Comparison of ENCODE assay signal across 34 cellular contexts in genomic region chr2:107738268-107738667, GRCh38.
A peak's percentile ranks its signal among the peaks of the same experiment; 100 is the strongest.
DNase-seq lines count a peak whose midpoint lies in the region; ATAC-seq and TF ChIP-seq lines count a peak whose summit lies in the region.
"Had no signal": no experiment of that assay in that cellular context is flagged by ENCODE, and none has a peak within 500 bp of the region (broad histone marks: within the 10 kb centered on the region; RNA-seq: fewer than 3 reads in every experiment).

No MANE protein-coding gene starts in this region.

- H3K9me3 ChIP-seq in breast epithelium: no peaks in the 10 kb centered on the region
- H3K9me3 ChIP-seq in H9 (ENCODE audit: control insufficient read depth, low read depth, low read length): no peaks in the 10 kb centered on the region
- H3K9me3 ChIP-seq: BE2C, esophagus muscularis mucosa, heart left ventricle, Peyer's patch, tibial nerve had no signal

- H3K27me3 ChIP-seq in breast epithelium (no peaks in the 10 kb centered on the region), H9 (ENCODE audit: insufficient read depth, low read length) (no peaks in the 10 kb centered on the region)
- H3K27me3 ChIP-seq: BE2C, esophagus muscularis mucosa, foreskin keratinocyte, heart left ventricle, Peyer's patch, tibial nerve had no signal

- H3K79me1 ChIP-seq in H9 (ENCODE audit: insufficient read depth, low read depth, low read length, poor library complexity, severe bottlenecking): no peaks in the 10 kb centered on the region

- no peak for ATAC-seq in stimulated activated naive B cell treated with anti-CD40 and anti-IgM and Interleukin-4, amounts not matched to agents 10 μg/mL and 1 μg/mL and 100 μg/mL, for 72 hours (replicated peaks)
- ATAC-seq: activated naive CD8-positive, alpha-beta T cell treated with anti-CD3 and anti-CD28 coated beads, Interleukin-2, amount 50 U/mL, for 24 hours; effector memory CD8-positive, alpha-beta T cell; foreskin keratinocyte; heart left ventricle; HepG2; sciatic nerve had no signal

- no TSS peak for BruUV-seq in MCF 10A (replicated peaks; lab: Mats Ljungman, UMichigan)

- no peak for TF ChIP-seq POLR2A in breast epithelium (IDR thresholded peaks at IDR 0.05)

- H3K79me2 ChIP-seq in H9 (ENCODE audit: insufficient read depth, low read length): no peaks in the 10 kb centered on the region

- WGBS in H9 (ENCODE audit: extremely low coverage, insufficient read length, low lambda C conversion rate): no CpG with 5 or more reads among the region's 4 CpGs

- H3K56ac ChIP-seq in H9 (ENCODE audit: insufficient read length, low read depth, low read length): no peak overlapping the region

- H3T11ph ChIP-seq in H9 (ENCODE audit: low read length): no peak overlapping the region

- H3K4me3 ChIP-seq in breast epithelium: no peak overlapping the region
- H3K4me3 ChIP-seq: esophagus muscularis mucosa, heart left ventricle, Peyer's patch, tibial nerve had no signal

- H3K4me1 ChIP-seq in breast epithelium (no peaks in the 10 kb centered on the region), H9 (ENCODE audit: insufficient read depth, low read length) (no peaks in the 10 kb centered on the region)
- H3K4me1 ChIP-seq: BE2C, foreskin keratinocyte, heart left ventricle, Peyer's patch, tibial nerve had no signal

- no peaks in the 10 kb centered on the region for H3K36me3 ChIP-seq in breast epithelium
- H3K36me3 ChIP-seq: BE2C, esophagus muscularis mucosa, heart left ventricle, Peyer's patch, tibial nerve, WERI-Rb-1 had no signal

- H3K27me3 Mint-ChIP-seq in MCF 10A (ENCODE audit: insufficient read depth, unreplicated experiment): no peaks in the 10 kb centered on the region
- no peaks in the 10 kb centered on the region for H3K27me3 Mint-ChIP-seq in H9 (ENCODE audit: low read depth)
- H3K27me3 Mint-ChIP-seq in stimulated activated naive B cell treated with anti-CD40 and anti-IgM and Interleukin-4, amounts not matched to agents 10 μg/mL and 1 μg/mL and 100 μg/mL, for 72 hours: no peaks in the 10 kb centered on the region
- H3K27me3 Mint-ChIP-seq: activated naive CD8-positive, alpha-beta T cell treated with anti-CD3 and anti-CD28 coated beads, Interleukin-2, amount 50 U/mL, for 24 hours; effector memory CD8-positive, alpha-beta T cell had no signal

- H3K9ac ChIP-seq in H9 (ENCODE audit: extremely low read depth, insufficient read length, low read length): no peak overlapping the region

- peaks cover 21% of the 10 kb centered on the region for H3K4me1 Mint-ChIP-seq in MCF 10A (ENCODE audit: insufficient read depth, unreplicated experiment)
- H3K4me1 Mint-ChIP-seq in H9: peaks cover 0 to 2% of the 10 kb centered on the region in 2 experiments; a peak in 1 of 4 replicates
- H3K4me1 Mint-ChIP-seq in stimulated activated naive B cell treated with anti-CD40 and anti-IgM and Interleukin-4, amounts not matched to agents 10 μg/mL and 1 μg/mL and 100 μg/mL, for 72 hours: no peaks in the 10 kb centered on the region
- H3K4me1 Mint-ChIP-seq: activated CD4-positive, alpha-beta T cell treated with anti-CD3 and anti-CD28 coated beads, Interleukin-2, amount 10 ng/mL, durations not matched to agents 7 days and 5 days; activated naive CD8-positive, alpha-beta T cell treated with anti-CD3 and anti-CD28 coated beads, Interleukin-2, amount 50 U/mL, for 24 hours had no signal

- no peak overlapping the region for H2BK120ac ChIP-seq in H9 (ENCODE audit: low read depth, low read length, poor library complexity, severe bottlenecking)

- H2BK20ac ChIP-seq in H9 (ENCODE audit: low read depth, low read length, poor library complexity, severe bottlenecking): no peak overlapping the region

- H4K5ac ChIP-seq in H9 (ENCODE audit: insufficient read length, low read depth, low read length): no peak overlapping the region

- H3K27ac Mint-ChIP-seq in MCF 10A (ENCODE audit: low read depth, unreplicated experiment): peak overlapping the region; percentile 40
- no peak overlapping the region for H3K27ac Mint-ChIP-seq in H9
- no peak overlapping the region for H3K27ac Mint-ChIP-seq in stimulated activated naive B cell treated with anti-CD40 and anti-IgM and Interleukin-4, amounts not matched to agents 10 μg/mL and 1 μg/mL and 100 μg/mL, for 72 hours
- H3K27ac Mint-ChIP-seq: activated CD4-positive, alpha-beta T cell treated with anti-CD3 and anti-CD28 coated beads, Interleukin-2, amount 10 ng/mL, durations not matched to agents 7 days and 5 days; activated naive CD8-positive, alpha-beta T cell treated with anti-CD3 and anti-CD28 coated beads, Interleukin-2, amount 50 U/mL, for 24 hours; effector memory CD8-positive, alpha-beta T cell had no signal

- H3K4me3 Mint-ChIP-seq in MCF 10A (ENCODE audit: unreplicated experiment) (no peak overlapping the region), H9 (no peak overlapping the region)
- H3K4me3 Mint-ChIP-seq in stimulated activated naive B cell treated with anti-CD40 and anti-IgM and Interleukin-4, amounts not matched to agents 10 μg/mL and 1 μg/mL and 100 μg/mL, for 72 hours: no peak overlapping the region
- H3K4me3 Mint-ChIP-seq: activated CD4-positive, alpha-beta T cell treated with anti-CD3 and anti-CD28 coated beads, Interleukin-2, amount 10 ng/mL, durations not matched to agents 7 days and 5 days; activated naive CD8-positive, alpha-beta T cell treated with anti-CD3 and anti-CD28 coated beads, Interleukin-2, amount 50 U/mL, for 24 hours; effector memory CD8-positive, alpha-beta T cell had no signal

- no peaks in the 10 kb centered on the region for H3K23me2 ChIP-seq in H9 (ENCODE audit: insufficient read length, low read depth, low read length, poor library complexity, severe bottlenecking)

- no peak for TF ChIP-seq CTCF in MCF 10A (IDR thresholded peaks at IDR 0.05; ENCODE audit: unreplicated experiment)
- no peak for TF ChIP-seq CTCF in breast epithelium (IDR thresholded peaks at IDR 0.05)
- TF ChIP-seq CTCF in H9 (conservative IDR thresholded peaks at IDR 0.05): no peak

- no peak overlapping the region for H3K27ac ChIP-seq in breast epithelium
- no peak overlapping the region for H3K27ac ChIP-seq in H9 (ENCODE audit: insufficient read length, low read depth, low read length)
- H3K27ac ChIP-seq: esophagus muscularis mucosa, foreskin keratinocyte, Peyer's patch, tibial nerve, WERI-Rb-1 had no signal

- no peak overlapping the region for H3K18ac ChIP-seq in H9 (ENCODE audit: insufficient read length, low read depth, low read length)

- no peak overlapping the region for H3K4me2 ChIP-seq in H9 (ENCODE audit: insufficient read depth, insufficient read length, low read length)

- CTCF ChIA-PET in MCF 10A (lab: Yijun Ruan, JAX): no interaction called here

- POLR2A ChIA-PET in MCF 10A (lab: Yijun Ruan, JAX): no interaction called here

- H2AFZ ChIP-seq in H9 (ENCODE audit: low read length): no peak overlapping the region

- H3K23ac ChIP-seq in H9 (ENCODE audit: insufficient read length, low read depth, low read length): no peak overlapping the region

- no peak overlapping the region for H2BK15ac ChIP-seq in H9 (ENCODE audit: low read depth, low read length)

- no peak overlapping the region for H4K91ac ChIP-seq in H9 (ENCODE audit: insufficient read length, low read depth, low read length)

- DNase-seq in MCF 10A (ENCODE audit: unreplicated experiment): no peak
- no peak for DNase-seq in breast epithelium (ENCODE audit: low spot score in 2 of 2)
- peak; percentile 18 for DNase-seq in NCI-H748 treated with DMSO at 0.1 percent for 48 hours (lab: John Stamatoyannopoulos, UW)
- peak; percentile 82 for DNase-seq in left kidney (ENCODE audit: low read depth, low spot score)
- DNase-seq in H9: no peak
- no peak for DNase-seq in ecto neural progenitor cell (ENCODE audit: low spot score)
- DNase-seq in RKO (ENCODE audit: low spot score): no peak
- DNase-seq in stimulated activated naive B cell treated with anti-CD40 and anti-IgM and Interleukin-4, amounts not matched to agents 10 μg/mL and 1 μg/mL and 100 μg/mL, for 72 hours: no peak
- DNase-seq: ACHN; activated CD4-positive, alpha-beta T cell treated with anti-CD3 and anti-CD28 coated beads, Interleukin-2, amount 10 ng/mL, durations not matched to agents 7 days and 5 days; activated naive CD8-positive, alpha-beta T cell treated with anti-CD3 and anti-CD28 coated beads, Interleukin-2, amount 50 U/mL, for 24 hours; activated T-cell treated with anti-CD3 and anti-CD28 coated beads, Interleukin-2, amount 50 U/mL, for 48 hours; BE2C; caudate nucleus; cortex of kidney; DMS53; effector memory CD8-positive, alpha-beta T cell; foreskin keratinocyte; HCEC 1CT; heart left ventricle; islet precursor cell; Karpas-422; MV-4-11; NCI-H187; NCI-H524; Peyer's patch; stimulated activated CD4-positive, alpha-beta T cell treated with anti-CD3 and anti-CD28 coated beads, Interleukin-12 subunit alpha, Interleukin-12 subunit beta, amount 100 ng/mL, for 4 hours; stimulated activated CD4-positive, alpha-beta T cell treated with anti-CD3 and anti-CD28 coated beads, Interleukin-2, amount 100 ng/mL, for 48 hours; SW 1271; WERI-Rb-1 had no signal

- no peaks in the 10 kb centered on the region for H3K36me3 Mint-ChIP-seq in MCF 10A (ENCODE audit: insufficient read depth, unreplicated experiment)
- H3K36me3 Mint-ChIP-seq in H9 (ENCODE audit: insufficient read depth in 1 of 3, low read depth in 3 of 3): no peaks in the 10 kb centered on the region
- H3K36me3 Mint-ChIP-seq in stimulated activated naive B cell treated with anti-CD40 and anti-IgM and Interleukin-4, amounts not matched to agents 10 μg/mL and 1 μg/mL and 100 μg/mL, for 72 hours: no peaks in the 10 kb centered on the region

- H4K20me1 ChIP-seq in H9 (ENCODE audit: control insufficient read depth, insufficient read depth, insufficient read length): no peaks in the 10 kb centered on the region

- H3K14ac ChIP-seq in H9 (ENCODE audit: insufficient read depth, low read length): no peak overlapping the region

- H3K9me3 Mint-ChIP-seq in MCF 10A (ENCODE audit: unreplicated experiment) (peaks cover 7% of the 10 kb centered on the region), H9 (no peaks in the 10 kb centered on the region)
- peaks cover 4 to 5% of the 10 kb centered on the region in 2 donors for H3K9me3 Mint-ChIP-seq in stimulated activated naive B cell treated with anti-CD40 and anti-IgM and Interleukin-4, amounts not matched to agents 10 μg/mL and 1 μg/mL and 100 μg/mL, for 72 hours
- H3K9me3 Mint-ChIP-seq: activated CD4-positive, alpha-beta T cell treated with anti-CD3 and anti-CD28 coated beads, Interleukin-2, amount 10 ng/mL, durations not matched to agents 7 days and 5 days; activated naive CD8-positive, alpha-beta T cell treated with anti-CD3 and anti-CD28 coated beads, Interleukin-2, amount 50 U/mL, for 24 hours; effector memory CD8-positive, alpha-beta T cell had no signal

- no peak overlapping the region for H2BK5ac ChIP-seq in H9 (ENCODE audit: insufficient read length, low read length)

- H3K4ac ChIP-seq in H9 (ENCODE audit: low read depth, low read length): no peak overlapping the region

- H4K8ac ChIP-seq in H9 (replicated peaks; ENCODE audit: insufficient read length, low read depth, low read length): no peak overlapping the region

- no peak overlapping the region for H2AK5ac ChIP-seq in H9 (ENCODE audit: insufficient read length, low read length)

- no peak overlapping the region for H2BK12ac ChIP-seq in H9 (ENCODE audit: insufficient read length, low read depth, low read length)

- intact Hi-C loops in MCF 10A (cut with micrococcal nuclease): no loop called here
- intact Hi-C loops in breast epithelium (cut with DNase I; ENCODE audit: low total_unique reads): no loop called here

Comparison
In these comparisons a context has a peak if more than half of its experiments do, and no peak if none do; other contexts are left out.
1. DNase-seq: peak in NCI-H748 treated with DMSO at 0.1 percent for 48 hours (single experiment) and left kidney (single experiment); none in MCF 10A (single experiment), breast epithelium (0 of 2), H9 (single experiment), ecto neural progenitor cell (single experiment), RKO (single experiment) and stimulated activated naive B cell treated with anti-CD40 and anti-IgM and Interleukin-4, amounts not matched to agents 10 μg/mL and 1 μg/mL and 100 μg/mL, for 72 hours (single experiment).